ENCODE assay signal across 22 cellular contexts in genomic region chr7:137684316-137684715, GRCh38.
A peak's percentile ranks its signal among the peaks of the same experiment; 100 is the strongest.
DNase-seq lines count a peak whose midpoint lies in the region; ATAC-seq and TF ChIP-seq lines count a peak whose summit lies in the region.
"Had no signal": no experiment of that assay in that cellular context is flagged by ENCODE, and none has a peak within 500 bp of the region (broad histone marks: within the 10 kb centered on the region; RNA-seq: fewer than 3 reads in every experiment).

No MANE protein-coding gene starts in this region.

- no peak overlapping the region for H3K18ac ChIP-seq in IMR-90 (ENCODE audit: low read depth, low read length)

- CTCF ChIA-PET in IMR-90 (lab: Yijun Ruan, JAX) = no interaction called here

- no TSS peak for BruUV-seq in IMR-90 (replicated peaks; lab: Mats Ljungman, UMichigan)

- TF ChIP-seq POLR2A in IMR-90 (IDR thresholded peaks at IDR 0.05; ENCODE audit: low read depth, low read length) = no peak

- H3K4me3 ChIP-seq in IMR-90 (ENCODE audit: insufficient read depth, low read depth, low read length) (no peak overlapping the region), skeletal muscle satellite cell (ENCODE audit: low read length) (no peak overlapping the region)
- H3K4me3 ChIP-seq: A549, BLaER1, GM12878 had no signal

- H3K27ac Mint-ChIP-seq in nephron progenitor cell = peak overlapping the region; percentile 51
- H3K27ac Mint-ChIP-seq: CD14-positive monocyte; CD4-positive, alpha-beta memory T cell; IgD-negative memory B cell had no signal

- H3K4me1 ChIP-seq in IMR-90 (ENCODE audit: control insufficient read depth, insufficient read depth, low read length) (peaks cover 33% of the 10 kb centered on the region), skeletal muscle satellite cell (ENCODE audit: control insufficient read depth, insufficient read depth, low read length) (peaks cover 80% of the 10 kb centered on the region)
- H3K4me1 ChIP-seq: A549 had no signal

- no peaks in the 10 kb centered on the region for H3K9me3 Mint-ChIP-seq in nephron progenitor cell
- H3K9me3 Mint-ChIP-seq: CD4-positive, alpha-beta memory T cell; HFFc6 had no signal

- no CpG with 5 or more reads among the region's 7 CpGs for WGBS in IMR-90 (ENCODE audit: extremely low coverage in 2 of 2, insufficient read length in 1 of 2), 2 experiments

- no peak overlapping the region; the same call in 2 of the 3 replicates for H2BK15ac ChIP-seq in IMR-90 (ENCODE audit: low read depth, low read length)

- H4K20me1 ChIP-seq in IMR-90 (ENCODE audit: insufficient read depth, low read length) = no peaks in the 10 kb centered on the region
- H4K20me1 ChIP-seq: BLaER1 had no signal

- peak overlapping the region; percentile 76; the same call in 1 of the 2 replicates for H2AK5ac ChIP-seq in IMR-90 (ENCODE audit: low read depth, low read length)

- no peak for ATAC-seq in IMR-90 (ENCODE audit: low read depth)
- no peak for ATAC-seq in GM18907 (IDR thresholded peaks at IDR 0.05; ENCODE audit: unreplicated experiment)
- ATAC-seq: A549, GM12878, HCT116 had no signal

- H3K27ac ChIP-seq in IMR-90 (ENCODE audit: insufficient read depth, low read length) = no peak overlapping the region
- H3K27ac ChIP-seq: 22Rv1, A549, BLaER1 had no signal

- TF ChIP-seq RAD21 in IMR-90 (IDR thresholded peaks at IDR 0.05; ENCODE audit: low read length) = no peak

- H3K27me3 Mint-ChIP-seq in nephron progenitor cell (ENCODE audit: low read depth, poor library complexity) = peaks cover 10% of the 10 kb centered on the region
- H3K27me3 Mint-ChIP-seq: IgD-negative memory B cell had no signal

- in situ Hi-C loops in IMR-90 (cut with MboI; ENCODE audit: low sequenced_read_pairs) = no loop called here

- DNase-seq in NCI-H146 (lab: John Stamatoyannopoulos, UW) (peak; percentile 27), NCI-H146 treated with DMSO at 0.1 percent for 48 hours (lab: John Stamatoyannopoulos, UW; ENCODE audit: unreplicated experiment) (no peak), IMR-90 (no peak), nephron progenitor cell (no peak), activated gamma-delta T cell treated with Interleukin-2 at 50 U/mL for 16 hours (no peak), NCI-H2107 treated with DMSO at 0.1 percent for 48 hours (lab: John Stamatoyannopoulos, UW; ENCODE audit: unreplicated experiment) (no peak)
- DNase-seq: CD4-positive, alpha-beta memory T cell; DMS53; DND-41; EL; GOT3; H7; HFFc6 had no signal

- intact Hi-C loops in IMR-90 (cut with micrococcal nuclease) = no loop called here

- H3K4me3 Mint-ChIP-seq in nephron progenitor cell = no peak overlapping the region
- H3K4me3 Mint-ChIP-seq: CD14-positive monocyte; CD4-positive, alpha-beta memory T cell; HFFc6; IgD-negative memory B cell had no signal

- no peaks in the 10 kb centered on the region for H3K36me3 Mint-ChIP-seq in nephron progenitor cell (ENCODE audit: low read depth)
- H3K36me3 Mint-ChIP-seq: CD14-positive monocyte; CD4-positive, alpha-beta memory T cell; IgD-negative memory B cell had no signal

- H2AK9ac ChIP-seq in IMR-90 (replicated peaks; ENCODE audit: low read depth, low read length, poor library complexity) = no peak overlapping the region

- no peaks in the 10 kb centered on the region for H3K9me3 ChIP-seq in IMR-90 (ENCODE audit: control insufficient read depth, insufficient read depth, low read length)
- H3K9me3 ChIP-seq in skeletal muscle satellite cell (replicated peaks; ENCODE audit: low read length) = no peaks in the 10 kb centered on the region
- H3K9me3 ChIP-seq: A549, BLaER1 had no signal

- 0 out of 2 replicates have a peak overlapping the region, but pooled peaks have one; percentile 85 for H2BK120ac ChIP-seq in IMR-90 (ENCODE audit: low read depth, low read length)

- no peak overlapping the region for H2BK5ac ChIP-seq in IMR-90 (ENCODE audit: low read depth, low read length, poor library complexity, severe bottlenecking)

- H3K4me2 ChIP-seq in IMR-90 (ENCODE audit: low read depth, low read length) (no peak overlapping the region), skeletal muscle satellite cell (ENCODE audit: low read length) (no peak overlapping the region)
- H3K4me2 ChIP-seq: A549, BLaER1 had no signal

- H3K4ac ChIP-seq in IMR-90 (ENCODE audit: low read depth, low read length) = no peak overlapping the region

- H3K56ac ChIP-seq in IMR-90 (ENCODE audit: extremely low read depth, insufficient read depth, low read length) = no peak overlapping the region

- no peak overlapping the region for H2AFZ ChIP-seq in IMR-90 (replicated peaks; ENCODE audit: low read length, poor library complexity)

- H2BK20ac ChIP-seq in IMR-90 (ENCODE audit: low read depth, low read length) = peak overlapping the region; percentile 79; the same call in 1 of the 2 replicates

- peaks cover 8% of the 10 kb centered on the region; the same call in 1 of the 2 replicates for H3K9me1 ChIP-seq in IMR-90 (ENCODE audit: insufficient read depth, low read length)

- TF ChIP-seq CTCF in IMR-90 (conservative IDR thresholded peaks at IDR 0.05; ENCODE audit: low read depth, low read length) (no peak), nephron progenitor cell (IDR thresholded peaks at IDR 0.05) (no peak)

- dilution Hi-C loops in IMR-90 (cut with HindIII; ENCODE audit: low sequenced_read_pairs, unreplicated experiment) = no loop called here

- H4K8ac ChIP-seq in IMR-90 (ENCODE audit: low read depth in 2 of 2, low read length in 2 of 2) = no peak overlapping the region

- H3K23ac ChIP-seq in IMR-90 (ENCODE audit: low read depth, low read length) = no peak overlapping the region

- H4K91ac ChIP-seq in IMR-90 (ENCODE audit: insufficient read depth, low read depth, low read length) = no peak overlapping the region; the same call in 1 of the 2 replicates

- POLR2A ChIA-PET in IMR-90 (lab: Charles Lee; ENCODE audit: unreplicated experiment) = no interaction called here

- H4K5ac ChIP-seq in IMR-90 (ENCODE audit: low read depth, low read length) = no peak overlapping the region

- 0 out of 2 replicates have a peak overlapping the region, but pooled peaks have one; percentile 47 for H3K14ac ChIP-seq in IMR-90 (replicated peaks; ENCODE audit: low read depth, low read length)

- no peaks in the 10 kb centered on the region for H3K36me3 ChIP-seq in IMR-90 (ENCODE audit: control insufficient read depth, insufficient read depth, low read length)
- peaks cover 22% of the 10 kb centered on the region for H3K36me3 ChIP-seq in skeletal muscle satellite cell (ENCODE audit: insufficient read depth, low read length)
- H3K36me3 ChIP-seq: BLaER1 had no signal

- peaks cover 0 to 4% of the 10 kb centered on the region in 2 experiments; a peak in 1 of 4 replicates for H3K79me1 ChIP-seq in IMR-90 (ENCODE audit: low read depth in 1 of 2, low read length in 2 of 2)

- H3K4me1 Mint-ChIP-seq in nephron progenitor cell = no peaks in the 10 kb centered on the region
- H3K4me1 Mint-ChIP-seq: CD14-positive monocyte; CD4-positive, alpha-beta memory T cell; IgD-negative memory B cell had no signal

- H3K27me3 ChIP-seq in IMR-90 (ENCODE audit: control insufficient read depth, insufficient read depth, low read length) (no peaks in the 10 kb centered on the region), skeletal muscle satellite cell (ENCODE audit: control insufficient read depth, insufficient read depth, low read length) (no peaks in the 10 kb centered on the region)
- H3K27me3 ChIP-seq: BLaER1 had no signal

- H3K9ac ChIP-seq in IMR-90 (ENCODE audit: low read depth, low read length) = no peak overlapping the region
- peak overlapping the region; percentile 89 for H3K9ac ChIP-seq in skeletal muscle satellite cell (ENCODE audit: low read depth, low read length)
- H3K9ac ChIP-seq: BLaER1 had no signal

TF ChIP-seq in IMR-90, 13 proteins besides CTCF, POLR2A, EP300 and RAD21:
- TF ChIP-seq CEBPB (IDR thresholded peaks at IDR 0.05; ENCODE audit: low read depth, low read length) (no peak), USF2 (IDR thresholded peaks at IDR 0.05; ENCODE audit: low read depth, low read length) (no peak), RFX5 (IDR thresholded peaks at IDR 0.05; ENCODE audit: low read depth, low read length) (no peak), FOS (IDR thresholded peaks at IDR 0.05; ENCODE audit: low read depth, low read length) (no peak), MAZ (IDR thresholded peaks at IDR 0.05; ENCODE audit: borderline replicate concordance, low read depth, low read length) (no peak), MAFK (IDR thresholded peaks at IDR 0.05; ENCODE audit: low read depth, low read length) (no peak), ELK1 (IDR thresholded peaks at IDR 0.05; ENCODE audit: borderline replicate concordance, low read depth, low read length) (no peak), NFE2L2 (IDR thresholded peaks at IDR 0.05; ENCODE audit: low read depth, low read length) (no peak)
